29 cellular contexts compared by ENCODE assay signal in the genomic region with DNA sequence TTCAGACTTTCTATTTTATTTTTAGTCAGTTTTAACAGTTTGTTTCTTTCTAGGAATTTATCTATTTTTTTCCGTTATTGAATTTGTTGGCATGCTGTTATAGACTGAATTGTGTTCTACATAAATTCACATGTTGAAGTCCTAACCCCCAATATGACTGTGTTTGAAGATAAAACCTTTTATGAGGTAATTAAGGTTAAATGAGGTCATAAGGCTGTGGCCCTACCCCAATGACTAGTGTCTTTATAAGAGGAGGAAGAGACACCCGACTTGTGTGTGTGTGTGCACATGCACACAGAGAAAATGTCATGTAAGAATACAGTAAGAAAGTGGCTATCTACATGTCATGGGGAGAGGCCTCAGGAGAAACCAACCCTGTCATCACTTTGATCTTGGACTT.
"Had no signal": no experiment of that assay in that cellular context is flagged by ENCODE, and none has a peak within 500 bp of the region (broad histone marks: within the 10 kb centered on the region; RNA-seq: fewer than 3 reads in every experiment).

No MANE protein-coding gene starts in this region.

- H3K27me3 Mint-ChIP-seq: activated B cell treated with CpG ODN at 0.5 μM for 24 hours; activated CD4-positive, alpha-beta memory T cell treated with anti-CD3 and anti-CD28 coated beads, Interleukin-2, amount 10 ng/mL, durations not matched to agents 7 days and 5 days; activated CD4-positive, alpha-beta T cell treated with anti-CD3 and anti-CD28 coated beads, Interleukin-2, amount 10 ng/mL, durations not matched to agents 7 days and 5 days; activated naive CD8-positive, alpha-beta T cell; central memory CD8-positive, alpha-beta T cell had no signal

- H3K4me1 Mint-ChIP-seq: activated B cell treated with CpG ODN at 0.5 μM for 24 hours; activated CD4-positive, alpha-beta T cell treated with anti-CD3 and anti-CD28 coated beads, Interleukin-2, amount 10 ng/mL, durations not matched to agents 7 days and 5 days; central memory CD8-positive, alpha-beta T cell had no signal

- H3K36me3 Mint-ChIP-seq: activated naive CD8-positive, alpha-beta T cell had no signal

- FAIRE-seq: bronchial epithelial cell, endometrium, endothelial cell of umbilical vein, frontal cortex had no signal

- H3K4me3 Mint-ChIP-seq: activated B cell treated with CpG ODN at 0.5 μM for 24 hours; activated CD4-positive, alpha-beta memory T cell treated with anti-CD3 and anti-CD28 coated beads, Interleukin-2, amount 10 ng/mL, durations not matched to agents 7 days and 5 days; activated CD4-positive, alpha-beta T cell treated with anti-CD3 and anti-CD28 coated beads, Interleukin-2, amount 10 ng/mL, durations not matched to agents 7 days and 5 days; activated naive CD8-positive, alpha-beta T cell; activated T-cell treated with anti-CD3 and anti-CD28 coated beads, Interleukin-2, amount 50 U/mL, for 24 hours; central memory CD8-positive, alpha-beta T cell had no signal

- ATAC-seq: esophagus mucosa had no signal

- H3K27ac Mint-ChIP-seq: activated B cell treated with CpG ODN at 0.5 μM for 24 hours; activated CD4-positive, alpha-beta memory T cell treated with anti-CD3 and anti-CD28 coated beads, Interleukin-2, amount 10 ng/mL, durations not matched to agents 7 days and 5 days; activated CD4-positive, alpha-beta T cell treated with anti-CD3 and anti-CD28 coated beads, Interleukin-2, amount 10 ng/mL, durations not matched to agents 7 days and 5 days; activated naive CD8-positive, alpha-beta T cell; activated T-cell treated with anti-CD3 and anti-CD28 coated beads, Interleukin-2, amount 50 U/mL, for 24 hours had no signal

- DNase-seq: activated B cell treated with CpG ODN at 0.5 μM for 24 hours; activated CD4-positive, alpha-beta memory T cell treated with anti-CD3 and anti-CD28 coated beads, Interleukin-2, amount 10 ng/mL, durations not matched to agents 7 days and 5 days; activated CD4-positive, alpha-beta T cell treated with anti-CD3 and anti-CD28 coated beads, Interleukin-2, amount 10 ng/mL, durations not matched to agents 7 days and 5 days; activated CD4-positive, alpha-beta T cell treated with anti-CD3 and anti-CD28 coated beads, Interleukin-2, amount 50 U/mL, for 4 hours; activated CD8-positive, alpha-beta memory T cell treated with anti-CD3 and anti-CD28 coated beads, Interleukin-2, amount 50 U/mL, for 48 hours; activated effector memory CD4-positive, alpha-beta T cell treated with Interleukin-2 at 50 U/mL for 16 hours; activated gamma-delta T cell treated with Interleukin-2 at 50 U/mL for 16 hours; activated naive CD4-positive, alpha-beta T cell treated with anti-CD3 and anti-CD28 coated beads, Interleukin-2, amount 50 U/mL, for 16 hours; activated naive CD4-positive, alpha-beta T cell treated with Interleukin-2 at 50 U/mL for 16 hours; activated T-cell treated with anti-CD3 and anti-CD28 coated beads for 4 hours; activated T-cell treated with anti-CD3 and anti-CD28 coated beads, Interleukin-2, amount 50 U/mL, for 24 hours; activated T-cell treated with anti-CD3 and anti-CD28 coated beads, Interleukin-2, amount 50 U/mL, for 72 hours; amniotic stem cell; anterior cingulate cortex; brain microvascular endothelial cell; cortex of kidney; effector CD8-positive, alpha-beta T cell; foreskin fibroblast; head of caudate nucleus; T-helper 1 cell; T-helper 2 cell; WERI-Rb-1 had no signal

- H3K9me3 Mint-ChIP-seq: activated B cell treated with CpG ODN at 0.5 μM for 24 hours; activated CD4-positive, alpha-beta memory T cell treated with anti-CD3 and anti-CD28 coated beads, Interleukin-2, amount 10 ng/mL, durations not matched to agents 7 days and 5 days; activated CD4-positive, alpha-beta T cell treated with anti-CD3 and anti-CD28 coated beads, Interleukin-2, amount 10 ng/mL, durations not matched to agents 7 days and 5 days; activated T-cell treated with anti-CD3 and anti-CD28 coated beads, Interleukin-2, amount 50 U/mL, for 72 hours; central memory CD8-positive, alpha-beta T cell had no signal
